In genomic region chr10:73967022-73967429, GRCh38 we compare ENCODE assay signal across 11 cellular contexts. TPM values are rescaled to one million over a fixed set of nuclear protein-coding genes. Genes with fewer than 3 reads are reported as not detected.
DNase-seq lines count a peak whose midpoint lies in the region; ATAC-seq and TF ChIP-seq lines count a peak whose summit lies in the region.
"Had no signal": no experiment of that assay in that cellular context is flagged by ENCODE, and none has a peak within 500 bp of the region (broad histone marks: within the 10 kb centered on the region; RNA-seq: fewer than 3 reads in every experiment).

No MANE protein-coding gene starts in this region.

- 88 to 96% methylated on average over 4 of the region's 4 CpGs for WGBS in GM23248 (ENCODE audit: low coverage in 1 of 2, low lambda C conversion rate in 2 of 2, missing lambda C conversion rate in 2 of 2), 2 experiments

- no peaks in the 10 kb centered on the region for H3K9me2 ChIP-seq in GM23248 (ENCODE audit: insufficient read depth)

- H3K4me3 Mint-ChIP-seq in stimulated activated effector memory CD8-positive, alpha-beta T cell treated with anti-CD3 and anti-CD28 coated beads, Interleukin-12 subunit alpha, Interleukin-12 subunit beta, amount 100 ng/mL, for 72 hours = no peak overlapping the region
- H3K4me3 Mint-ChIP-seq: activated CD8-positive, alpha-beta T cell treated with anti-CD3 and anti-CD28 coated beads for 36 hours had no signal

- no peaks in the 10 kb centered on the region for H3K9me3 Mint-ChIP-seq in stimulated activated effector memory CD8-positive, alpha-beta T cell treated with anti-CD3 and anti-CD28 coated beads, Interleukin-12 subunit alpha, Interleukin-12 subunit beta, amount 100 ng/mL, for 72 hours
- H3K9me3 Mint-ChIP-seq: activated CD8-positive, alpha-beta T cell treated with anti-CD3 and anti-CD28 coated beads for 36 hours had no signal

- no peaks in the 10 kb centered on the region for H4K20me1 ChIP-seq in GM23248 (ENCODE audit: insufficient read depth)
- H4K20me1 ChIP-seq: BLaER1 treated with 17β-estradiol and CSF1 and Interleukin-3, amounts not matched to agents 10 nM and 100 nM had no signal

- DNase-seq in GM23248 (no peak), ascending aorta (ENCODE audit: low spot score in 2 of 2) (peak in 1 of 2 donors; percentile 56), NCI-H446 (lab: John Stamatoyannopoulos, UW) (no peak)
- no peak for DNase-seq in stimulated activated effector memory CD8-positive, alpha-beta T cell treated with anti-CD3 and anti-CD28 coated beads, Interleukin-12 subunit alpha, Interleukin-12 subunit beta, amount 100 ng/mL, for 72 hours (ENCODE audit: low spot score in 2 of 2)
- DNase-seq: activated CD8-positive, alpha-beta T cell treated with anti-CD3 and anti-CD28 coated beads for 36 hours; NCI-H526 had no signal

- in situ Hi-C loops in GM23248 (cut with MboI) = no loop called here

- no peak for ATAC-seq in HG03571 (IDR thresholded peaks at IDR 0.05; ENCODE audit: unreplicated experiment)
- no peak for ATAC-seq in HG02610 (IDR thresholded peaks at IDR 0.05; ENCODE audit: unreplicated experiment)
- ATAC-seq in stimulated activated effector memory CD8-positive, alpha-beta T cell treated with anti-CD3 and anti-CD28 coated beads, Interleukin-12 subunit alpha, Interleukin-12 subunit beta, amount 100 ng/mL, for 72 hours = no peak
- ATAC-seq: activated CD8-positive, alpha-beta T cell treated with anti-CD3 and anti-CD28 coated beads for 36 hours had no signal

- H3K4me3 ChIP-seq in GM23248 (no peak overlapping the region), ascending aorta (no peak overlapping the region), iPS-18a (ENCODE audit: low read length) (peak overlapping the region; percentile 21), skin epidermis (no peak overlapping the region)
- H3K4me3 ChIP-seq: BLaER1 treated with 17β-estradiol and CSF1 and Interleukin-3, amounts not matched to agents 10 nM and 100 nM had no signal

- peaks cover 31% of the 10 kb centered on the region for H3K4me1 ChIP-seq in GM23248 (ENCODE audit: insufficient read depth)
- peaks cover 11 to 27% of the 10 kb centered on the region in 2 donors for H3K4me1 ChIP-seq in ascending aorta
- peaks cover 42% of the 10 kb centered on the region for H3K4me1 ChIP-seq in iPS-18a (ENCODE audit: control insufficient read depth, low read depth, low read length)

- H3K79me2 ChIP-seq in GM23248 (ENCODE audit: insufficient read depth) = no peaks in the 10 kb centered on the region

- peaks cover 22% of the 10 kb centered on the region for H3F3A ChIP-seq in GM23248 (ENCODE audit: insufficient read depth)

- H3K27ac ChIP-seq in GM23248 = peak overlapping the region; percentile 68; the same call in 1 of the 2 replicates
- peak overlapping the region; percentile 92 to 94 for H3K27ac ChIP-seq in ascending aorta
- H3K27ac ChIP-seq in iPS-18a (ENCODE audit: low read length) = peak overlapping the region; percentile 96
- H3K27ac ChIP-seq in skin epidermis = peak overlapping the region in 11 of 21 experiments; percentile 1 to 86 (median 77)
- H3K27ac ChIP-seq: BLaER1 treated with 17β-estradiol and CSF1 and Interleukin-3, amounts not matched to agents 10 nM and 100 nM had no signal

- peaks cover 20% of the 10 kb centered on the region for H3K4me1 Mint-ChIP-seq in stimulated activated effector memory CD8-positive, alpha-beta T cell treated with anti-CD3 and anti-CD28 coated beads, Interleukin-12 subunit alpha, Interleukin-12 subunit beta, amount 100 ng/mL, for 72 hours

- H3K27ac Mint-ChIP-seq in stimulated activated effector memory CD8-positive, alpha-beta T cell treated with anti-CD3 and anti-CD28 coated beads, Interleukin-12 subunit alpha, Interleukin-12 subunit beta, amount 100 ng/mL, for 72 hours = no peak overlapping the region
- H3K27ac Mint-ChIP-seq: activated CD8-positive, alpha-beta T cell treated with anti-CD3 and anti-CD28 coated beads for 36 hours had no signal

- H3K36me3 Mint-ChIP-seq in stimulated activated effector memory CD8-positive, alpha-beta T cell treated with anti-CD3 and anti-CD28 coated beads, Interleukin-12 subunit alpha, Interleukin-12 subunit beta, amount 100 ng/mL, for 72 hours = no peaks in the 10 kb centered on the region

- H3K4me2 ChIP-seq in GM23248 (ENCODE audit: unreplicated experiment) = peak overlapping the region; percentile 12
- H3K4me2 ChIP-seq: BLaER1 treated with 17β-estradiol and CSF1 and Interleukin-3, amounts not matched to agents 10 nM and 100 nM had no signal

- H3K9me3 ChIP-seq in GM23248 (ENCODE audit: low read depth) = no peaks in the 10 kb centered on the region
- no peaks in the 10 kb centered on the region for H3K9me3 ChIP-seq in ascending aorta
- no peaks in the 10 kb centered on the region for H3K9me3 ChIP-seq in iPS-18a (ENCODE audit: control insufficient read depth, low read depth, low read length)

- H3K27me3 ChIP-seq in GM23248 (replicated peaks; ENCODE audit: insufficient read depth) (no peaks in the 10 kb centered on the region), ascending aorta (no peaks in the 10 kb centered on the region), iPS-18a (ENCODE audit: control insufficient read depth, insufficient read depth, low read length) (no peaks in the 10 kb centered on the region)
- H3K27me3 ChIP-seq: BLaER1 treated with 17β-estradiol and CSF1 and Interleukin-3, amounts not matched to agents 10 nM and 100 nM had no signal

- H3K36me3 ChIP-seq in GM23248 (ENCODE audit: low read depth) (no peaks in the 10 kb centered on the region), ascending aorta (no peaks in the 10 kb centered on the region), iPS-18a (ENCODE audit: control insufficient read depth, low read depth, low read length) (no peaks in the 10 kb centered on the region)
- H3K36me3 ChIP-seq: BLaER1 treated with 17β-estradiol and CSF1 and Interleukin-3, amounts not matched to agents 10 nM and 100 nM had no signal

- no peak for TF ChIP-seq CTCF in ascending aorta (IDR thresholded peaks at IDR 0.05)

- intact Hi-C loops in ascending aorta (cut with DNase I) = no loop called here

- H3K9ac ChIP-seq in GM23248 (no peak overlapping the region), iPS-18a (ENCODE audit: low read length) (peak overlapping the region; percentile 78)
- H3K9ac ChIP-seq: BLaER1 treated with 17β-estradiol and CSF1 and Interleukin-3, amounts not matched to agents 10 nM and 100 nM had no signal

- H2AFZ ChIP-seq in GM23248 = no peak overlapping the region; the same call in 1 of the 2 replicates

RNA-seq across cellular contexts. Expression of gene VCL, which starts 30.9 kb away (rescaled TPM):
- 235 and 265 TPM in 2 replicates for total RNA-seq in GM23248 (2014; rRNA removed; shearing (Covaris generic))
- 177 and 180 TPM in 2 replicates for polyA plus RNA-seq in GM23248 (2016; fragmentation: Nextera tagmentation; extraction: Ambion mirVana)
- 333 TPM for total RNA-seq in ascending aorta

RNA-seq across cellular contexts. Expression of gene PLAU, which starts 56.1 kb away (rescaled TPM):
- total RNA-seq in GM23248 (2014; rRNA removed; shearing (Covaris generic)) = 13.3 and 13.8 TPM in 2 replicates
- 26.0 and 26.1 TPM in 2 replicates for polyA plus RNA-seq in GM23248 (2016; fragmentation: Nextera tagmentation; extraction: Ambion mirVana)
- 1.5 TPM for total RNA-seq in ascending aorta
